In genomic region chr2:172440795-172441194, GRCh38 we compare ENCODE assay signal across 15 cellular contexts. TPM values are rescaled to one million over a fixed set of nuclear protein-coding genes. Genes with fewer than 3 reads are reported as not detected.
A peak's percentile ranks its signal among the peaks of the same experiment; 100 is the strongest.
DNase-seq lines count a peak whose midpoint lies in the region; ATAC-seq, FAIRE-seq and TF ChIP-seq lines count a peak whose summit lies in the region.
"Had no signal": no experiment of that assay in that cellular context is flagged by ENCODE, and none has a peak within 500 bp of the region (broad histone marks: within the 10 kb centered on the region; RNA-seq: fewer than 3 reads in every experiment).

No MANE protein-coding gene starts in this region.

- no peaks in the 10 kb centered on the region for H3K9me2 ChIP-seq in Loucy (replicated peaks; ENCODE audit: low read depth, low read length)

- H3K4me1 ChIP-seq in Loucy (ENCODE audit: insufficient read depth, low read length, poor library complexity, severe bottlenecking) (peaks cover 46% of the 10 kb centered on the region), colonic mucosa (peaks cover 9% of the 10 kb centered on the region), pancreas (peaks cover 27 to 67% (median 36%) of the 10 kb centered on the region in 3 donors)
- H3K4me1 ChIP-seq: ascending aorta had no signal

- H3F3A ChIP-seq in Loucy (ENCODE audit: low read depth), result no peaks in the 10 kb centered on the region

- no peaks in the 10 kb centered on the region for H3K27me3 ChIP-seq in Loucy (ENCODE audit: insufficient read depth, low read length, poor library complexity, severe bottlenecking)
- no peaks in the 10 kb centered on the region for H3K27me3 ChIP-seq in colonic mucosa
- no peaks in the 10 kb centered on the region for H3K27me3 ChIP-seq in pancreas
- H3K27me3 ChIP-seq: ascending aorta had no signal

- no peak for TF ChIP-seq CTCF in Loucy (conservative IDR thresholded peaks at IDR 0.05; ENCODE audit: low read length)
- no peak for TF ChIP-seq CTCF in colonic mucosa (IDR thresholded peaks at IDR 0.05)
- no peak for TF ChIP-seq CTCF in pancreas (IDR thresholded peaks at IDR 0.05)
- TF ChIP-seq CTCF in GM10266 (IDR thresholded peaks at IDR 0.05; ENCODE audit: control insufficient read depth, insufficient read depth, low read depth, missing control alignments), result no peak

- DNase-seq in activated T-cell treated with anti-CD3 and anti-CD28 coated beads, Interleukin-2, amount 50 U/mL, for 24 hours, result no peak
- no peak for DNase-seq in activated T-cell treated with anti-CD3 and anti-CD28 coated beads, Interleukin-2, amount 50 U/mL, for 1 hour
- no peak for DNase-seq in colonic mucosa
- DNase-seq in pancreas, result no peak
- DNase-seq in GM10266 (ENCODE audit: extremely low spot score), result no peak
- DNase-seq in NOMO-1 treated with DMSO at 0.1 percent for 48 hours (lab: John Stamatoyannopoulos, UW; ENCODE audit: unreplicated experiment), result no peak
- DNase-seq: activated CD8-positive, alpha-beta memory T cell treated with anti-CD3 and anti-CD28 coated beads for 24 hours; GF-D8; NCI-H2081 treated with DMSO at 0.1 percent for 48 hours; trophoblast cell had no signal

- 26 to 29% methylated on average over 1 of the region's 1 CpG for WGBS in pancreas, 2 donors

- H3K27me3 Mint-ChIP-seq in activated T-cell treated with anti-CD3 and anti-CD28 coated beads, Interleukin-2, amount 50 U/mL, for 24 hours, result no peaks in the 10 kb centered on the region
- H3K27me3 Mint-ChIP-seq: progenitor cell of endocrine pancreas had no signal

- no peak for FAIRE-seq in pancreas (lab: Jason Lieb, UNC)

- peaks cover 91% of the 10 kb centered on the region for H3K79me2 ChIP-seq in Loucy (ENCODE audit: insufficient read depth, low read length)

- H3K9me3 ChIP-seq in Loucy (ENCODE audit: insufficient read depth, low read depth, low read length) (no peaks in the 10 kb centered on the region), colonic mucosa (no peaks in the 10 kb centered on the region), pancreas (no peaks in the 10 kb centered on the region)
- H3K9me3 ChIP-seq: ascending aorta had no signal

- H3K36me3 Mint-ChIP-seq in activated T-cell treated with anti-CD3 and anti-CD28 coated beads, Interleukin-2, amount 50 U/mL, for 24 hours (ENCODE audit: low read depth), result peaks cover 2% of the 10 kb centered on the region

- peaks cover 63% of the 10 kb centered on the region for H4K20me1 ChIP-seq in Loucy (ENCODE audit: insufficient read depth, low read length, poor library complexity, severe bottlenecking)

- H2AFZ ChIP-seq in Loucy (ENCODE audit: low read length), result no peak overlapping the region

- no peak overlapping the region for H3K4me3 Mint-ChIP-seq in activated T-cell treated with anti-CD3 and anti-CD28 coated beads, Interleukin-2, amount 50 U/mL, for 24 hours

- intact Hi-C loops in colonic mucosa (cut with DNase I), result no loop called here
- intact Hi-C loops in pancreas (cut with DNase I), result no loop called here

- H3K9ac ChIP-seq in Loucy (ENCODE audit: low read depth, low read length, poor library complexity, severe bottlenecking) (no peak overlapping the region), colonic mucosa (ENCODE audit: low read depth in 2 of 2, low read length in 2 of 2) (peak overlapping the region in 1 of 2 donors; percentile 66)

- peaks cover 42% of the 10 kb centered on the region for H3K4me1 Mint-ChIP-seq in activated T-cell treated with anti-CD3 and anti-CD28 coated beads, Interleukin-2, amount 50 U/mL, for 24 hours (ENCODE audit: low read depth)

- peak in 3 of 4 donors; percentile 6 to 30 (median 8) for ATAC-seq in pancreas
- ATAC-seq in GM21576 (IDR thresholded peaks at IDR 0.05; ENCODE audit: unreplicated experiment), result no peak
- ATAC-seq: left lobe of liver had no signal

- H3K9me3 Mint-ChIP-seq in activated T-cell treated with anti-CD3 and anti-CD28 coated beads, Interleukin-2, amount 50 U/mL, for 24 hours, result no peaks in the 10 kb centered on the region

- peak overlapping the region; percentile 54 for H3K27ac Mint-ChIP-seq in activated T-cell treated with anti-CD3 and anti-CD28 coated beads, Interleukin-2, amount 50 U/mL, for 24 hours
- H3K27ac Mint-ChIP-seq: progenitor cell of endocrine pancreas had no signal

- H3K36me3 ChIP-seq in Loucy (ENCODE audit: insufficient read depth, low read length), result no peaks in the 10 kb centered on the region
- no peaks in the 10 kb centered on the region for H3K36me3 ChIP-seq in colonic mucosa
- H3K36me3 ChIP-seq in pancreas, result no peaks in the 10 kb centered on the region
- H3K36me3 ChIP-seq: ascending aorta had no signal

- no peak overlapping the region for H3K4me3 ChIP-seq in Loucy (ENCODE audit: low read length, poor library complexity, severe bottlenecking)
- no peak overlapping the region for H3K4me3 ChIP-seq in colonic mucosa
- no peak overlapping the region for H3K4me3 ChIP-seq in pancreas
- H3K4me3 ChIP-seq: ascending aorta had no signal

- H3K4me2 ChIP-seq in Loucy (ENCODE audit: low read depth, low read length, poor library complexity, severe bottlenecking), result peak overlapping the region; percentile 2

- H3K27ac ChIP-seq in colonic mucosa (peak overlapping the region; percentile 87), pancreas (peak overlapping the region in 3 of 4 donors; percentile 17 to 55 (median 46))
- H3K27ac ChIP-seq: ascending aorta had no signal

RNA-seq across cellular contexts. Expression of gene ITGA6, which starts 13.4 kb away (rescaled TPM):
- 100 to 1,000 TPM; 174 to 186 TPM for total RNA-seq in colonic mucosa
- total RNA-seq in pancreas, result 10 to 100 TPM; 50.7 to 92.7 (median 58.3) TPM
- polyA plus RNA-seq in pancreas, result 10 to 100 TPM; 14.7 to 23.8 TPM
